In genomic region chr4:176193898-176194297, GRCh38 we compare ENCODE assay signal across 14 cellular contexts. TPM values are rescaled to one million over a fixed set of nuclear protein-coding genes. Genes with fewer than 3 reads are reported as not detected.
DNase-seq lines count a peak whose midpoint lies in the region; ATAC-seq lines count a peak whose summit lies in the region.
"Had no signal": no experiment of that assay in that cellular context is flagged by ENCODE, and none has a peak within 500 bp of the region (broad histone marks: within the 10 kb centered on the region; RNA-seq: fewer than 3 reads in every experiment).

No MANE protein-coding gene starts in this region.

- H3K27ac Mint-ChIP-seq in activated CD8-positive, alpha-beta memory T cell treated with anti-CD3 and anti-CD28 coated beads, Interleukin-2, amount 10 ng/mL, durations not matched to agents 7 days and 5 days = no peak overlapping the region
- H3K27ac Mint-ChIP-seq in stimulated activated effector memory CD8-positive, alpha-beta T cell treated with anti-CD3 and anti-CD28 coated beads, Interleukin-12 subunit alpha, Interleukin-12 subunit beta, amount 100 ng/mL, for 72 hours = no peak overlapping the region
- H3K27ac Mint-ChIP-seq: GM23338, memory B cell had no signal

- peak; percentile 45 for DNase-seq in activated CD8-positive, alpha-beta memory T cell treated with anti-CD3 and anti-CD28 coated beads, Interleukin-2, amount 10 ng/mL, durations not matched to agents 7 days and 5 days
- no peak for DNase-seq in activated CD8-positive, alpha-beta memory T cell treated with anti-CD3 and anti-CD28 coated beads for 24 hours
- DNase-seq in activated T-cell treated with anti-CD3 and anti-CD28 coated beads, Interleukin-2, amount 50 U/mL, for 48 hours = peak; percentile 44 to 53
- peak; percentile 85 for DNase-seq in iris pigment epithelial cell (ENCODE audit: low read depth)
- DNase-seq in stimulated activated effector memory CD8-positive, alpha-beta T cell treated with anti-CD3 and anti-CD28 coated beads, Interleukin-12 subunit alpha, Interleukin-12 subunit beta, amount 100 ng/mL, for 72 hours (ENCODE audit: low spot score in 2 of 2) = no peak
- DNase-seq: BE2C, NCI-H2081 treated with DMSO at 0.1 percent for 48 hours, SW 1271 had no signal

- no peak for ATAC-seq in activated CD8-positive, alpha-beta memory T cell treated with anti-CD3 and anti-CD28 coated beads, Interleukin-2, amount 10 ng/mL, durations not matched to agents 7 days and 5 days
- peak; percentile 88 for ATAC-seq in stimulated activated effector memory CD8-positive, alpha-beta T cell treated with anti-CD3 and anti-CD28 coated beads, Interleukin-12 subunit alpha, Interleukin-12 subunit beta, amount 100 ng/mL, for 72 hours
- no peak for ATAC-seq in GM18498 (IDR thresholded peaks at IDR 0.05; ENCODE audit: unreplicated experiment)
- ATAC-seq in HG03521 (IDR thresholded peaks at IDR 0.05; ENCODE audit: unreplicated experiment) = no peak
- no peak for ATAC-seq in GM21737 (IDR thresholded peaks at IDR 0.05; ENCODE audit: unreplicated experiment)
- ATAC-seq: esophagus mucosa, GM23338 had no signal

- CTCF ChIA-PET in activated CD8-positive, alpha-beta memory T cell treated with anti-CD3 and anti-CD28 coated beads, Interleukin-2, amount 10 ng/mL, durations not matched to agents 7 days and 5 days (lab: Charles Lee) = no interaction called here

- no peak overlapping the region for H3K4me3 Mint-ChIP-seq in activated CD8-positive, alpha-beta memory T cell treated with anti-CD3 and anti-CD28 coated beads, Interleukin-2, amount 10 ng/mL, durations not matched to agents 7 days and 5 days
- no peak overlapping the region for H3K4me3 Mint-ChIP-seq in stimulated activated effector memory CD8-positive, alpha-beta T cell treated with anti-CD3 and anti-CD28 coated beads, Interleukin-12 subunit alpha, Interleukin-12 subunit beta, amount 100 ng/mL, for 72 hours
- H3K4me3 Mint-ChIP-seq: GM23338, memory B cell had no signal

- H3K36me3 Mint-ChIP-seq in activated CD8-positive, alpha-beta memory T cell treated with anti-CD3 and anti-CD28 coated beads, Interleukin-2, amount 10 ng/mL, durations not matched to agents 7 days and 5 days = peaks cover 3% of the 10 kb centered on the region
- peaks cover 13% of the 10 kb centered on the region for H3K36me3 Mint-ChIP-seq in stimulated activated effector memory CD8-positive, alpha-beta T cell treated with anti-CD3 and anti-CD28 coated beads, Interleukin-12 subunit alpha, Interleukin-12 subunit beta, amount 100 ng/mL, for 72 hours
- H3K36me3 Mint-ChIP-seq: memory B cell had no signal

- H3K27me3 Mint-ChIP-seq in activated CD8-positive, alpha-beta memory T cell treated with anti-CD3 and anti-CD28 coated beads, Interleukin-2, amount 10 ng/mL, durations not matched to agents 7 days and 5 days = peaks cover 79% of the 10 kb centered on the region

- H3K4me1 Mint-ChIP-seq in activated CD8-positive, alpha-beta memory T cell treated with anti-CD3 and anti-CD28 coated beads, Interleukin-2, amount 10 ng/mL, durations not matched to agents 7 days and 5 days = peaks cover 13% of the 10 kb centered on the region
- H3K4me1 Mint-ChIP-seq in stimulated activated effector memory CD8-positive, alpha-beta T cell treated with anti-CD3 and anti-CD28 coated beads, Interleukin-12 subunit alpha, Interleukin-12 subunit beta, amount 100 ng/mL, for 72 hours = peaks cover 18% of the 10 kb centered on the region

- no peaks in the 10 kb centered on the region for H3K9me3 Mint-ChIP-seq in activated CD8-positive, alpha-beta memory T cell treated with anti-CD3 and anti-CD28 coated beads, Interleukin-2, amount 10 ng/mL, durations not matched to agents 7 days and 5 days (ENCODE audit: low read depth)
- no peaks in the 10 kb centered on the region for H3K9me3 Mint-ChIP-seq in stimulated activated effector memory CD8-positive, alpha-beta T cell treated with anti-CD3 and anti-CD28 coated beads, Interleukin-12 subunit alpha, Interleukin-12 subunit beta, amount 100 ng/mL, for 72 hours
- H3K9me3 Mint-ChIP-seq: GM23338, memory B cell had no signal

RNA-seq across cellular contexts. Expression of gene SPATA4, which starts 1.5 kb away (rescaled TPM):
- not detected for total RNA-seq in activated CD8-positive, alpha-beta memory T cell treated with anti-CD3 and anti-CD28 coated beads, Interleukin-2, amount 10 ng/mL, durations not matched to agents 7 days and 5 days
- total RNA-seq: esophagus mucosa, GM23338 had no signal

Comparison
In these comparisons a context has a peak if more than half of its experiments do, and no peak if none do; other contexts are left out.
1. DNase-seq: peak in activated CD8-positive, alpha-beta memory T cell treated with anti-CD3 and anti-CD28 coated beads, Interleukin-2, amount 10 ng/mL, durations not matched to agents 7 days and 5 days (single experiment), activated T-cell treated with anti-CD3 and anti-CD28 coated beads, Interleukin-2, amount 50 U/mL, for 48 hours (2 of 2) and iris pigment epithelial cell (single experiment); none in activated CD8-positive, alpha-beta memory T cell treated with anti-CD3 and anti-CD28 coated beads for 24 hours (single experiment) and stimulated activated effector memory CD8-positive, alpha-beta T cell treated with anti-CD3 and anti-CD28 coated beads, Interleukin-12 subunit alpha, Interleukin-12 subunit beta, amount 100 ng/mL, for 72 hours (0 of 2).